Comparison of ENCODE assay signal across 1 cellular context in genomic region chr18:3401669-3402620, GRCh38.
A peak's percentile ranks its signal among the peaks of the same experiment; 100 is the strongest.
TF ChIP-seq lines count a peak whose summit lies in the region.

No MANE protein-coding gene starts in this region.

TF ChIP-seq in GM12878, 131 proteins besides CTCF, POLR2A, EP300 and RAD21 (continued from another document):
- TF ChIP-seq BCLAF1 (IDR thresholded peaks at IDR 0.05) (no peak), TBL1XR1 (IDR thresholded peaks at IDR 0.05; ENCODE audit: low read depth, low read length) (peak; percentile 8; the same call in 1 of the 2 replicates), WRNIP1 (IDR thresholded peaks at IDR 0.05; ENCODE audit: borderline replicate concordance, low read depth, low read length) (no peak), RB1 (IDR thresholded peaks at IDR 0.05; ENCODE audit: borderline replicate concordance) (no peak), ZNF274 (IDR thresholded peaks at IDR 0.05; ENCODE audit: insufficient read depth, insufficient read length) (no peak), JUNB (IDR thresholded peaks at IDR 0.05) (0 out of 2 replicates have a peak, but pooled peaks have one; percentile 21), CBFB (IDR thresholded peaks at IDR 0.05; ENCODE audit: low read depth) (no peak), MYB (IDR thresholded peaks at IDR 0.05; ENCODE audit: borderline replicate concordance, low read depth, low read length) (no peak), BACH1 (IDR thresholded peaks at IDR 0.05; ENCODE audit: borderline replicate concordance) (no peak), MEF2B (IDR thresholded peaks at IDR 0.05; ENCODE audit: partially characterized antibody, poor library complexity, severe bottlenecking) (peak; percentile 21), NFYA (IDR thresholded peaks at IDR 0.05; ENCODE audit: borderline replicate concordance, low read depth, low read length) (no peak), IRF3 (IDR thresholded peaks at IDR 0.05) (no peak), ETV6 (conservative IDR thresholded peaks at IDR 0.05 in 1 of 2, IDR thresholded peaks at IDR 0.05 in 1 of 2; ENCODE audit: borderline replicate concordance in 1 of 2, low read depth in 1 of 2) (peak in 1 of 2 experiments; percentile 15; a peak in 1 of 4 replicates), SREBF2 (IDR thresholded peaks at IDR 0.05; ENCODE audit: low read length) (no peak), GABPA (IDR thresholded peaks at IDR 0.05; ENCODE audit: low read depth) (no peak)
